8 cellular contexts compared by ENCODE assay signal in genomic region chr2:70767094-70767698, GRCh38. TPM values are rescaled to one million over a fixed set of nuclear protein-coding genes. Genes with fewer than 3 reads are reported as not detected.
DNase-seq lines count a peak whose midpoint lies in the region; ATAC-seq and TF ChIP-seq lines count a peak whose summit lies in the region.

No MANE protein-coding gene starts in this region.

- TF ChIP-seq POLR2A in spleen (IDR thresholded peaks at IDR 0.05): no peak

- H3K9me3 ChIP-seq in CD8-positive, alpha-beta T cell (ENCODE audit: low read length): no peaks in the 10 kb centered on the region
- no peaks in the 10 kb centered on the region for H3K9me3 ChIP-seq in right atrium auricular region
- no peaks in the 10 kb centered on the region for H3K9me3 ChIP-seq in spleen

- peak overlapping the region; percentile 84 for H3K4me3 Mint-ChIP-seq in CD8-positive, alpha-beta T cell

- H3K9me3 Mint-ChIP-seq in CD8-positive, alpha-beta T cell: no peaks in the 10 kb centered on the region

- no peaks in the 10 kb centered on the region for H3K36me3 Mint-ChIP-seq in CD8-positive, alpha-beta T cell

- H3K4me1 Mint-ChIP-seq in CD8-positive, alpha-beta T cell (ENCODE audit: low read depth): peaks cover 14% of the 10 kb centered on the region

- CTCF ChIA-PET in CD8-positive, alpha-beta T cell (lab: Charles Lee): interaction anchor here (0.8 to 1.6 kb wide), 8 partner anchors 8 to 112 kb away, joined by 3 to 7 read pairs (median 4); no protein-coding TSS in a partner anchor

- peaks cover 9% of the 10 kb centered on the region for H3K4me1 ChIP-seq in CD8-positive, alpha-beta T cell (ENCODE audit: insufficient read depth, low read length)
- H3K4me1 ChIP-seq in right atrium auricular region (peaks cover 0 to 13% of the 10 kb centered on the region in 2 donors), spleen (peaks cover 9 to 20% (median 17%) of the 10 kb centered on the region in 6 donors)

- peak overlapping the region; percentile 63 for H3K4me3 ChIP-seq in CD8-positive, alpha-beta T cell (ENCODE audit: low read depth, low read length)
- peak overlapping the region; percentile 47 for H3K4me3 ChIP-seq in Jurkat, Clone E6-1 (ENCODE audit: low read length)
- H3K4me3 ChIP-seq in right atrium auricular region: peak overlapping the region; percentile 24 to 55
- peak overlapping the region; percentile 41 to 80 (median 48) for H3K4me3 ChIP-seq in spleen

- H3K27ac ChIP-seq in CD8-positive, alpha-beta T cell (ENCODE audit: low read depth, low read length): no peak overlapping the region
- H3K27ac ChIP-seq in right atrium auricular region: no peak overlapping the region
- H3K27ac ChIP-seq in spleen: peak overlapping the region in 4 of 8 donors; percentile 37 to 74 (median 54)

- H3K27me3 Mint-ChIP-seq in CD8-positive, alpha-beta T cell (ENCODE audit: low read depth): peaks cover 28% of the 10 kb centered on the region

- no peaks in the 10 kb centered on the region for H3K27me3 ChIP-seq in CD8-positive, alpha-beta T cell (ENCODE audit: insufficient read depth, low read length)
- H3K27me3 ChIP-seq in right atrium auricular region: peaks cover 3 to 11% of the 10 kb centered on the region in 2 donors
- peaks cover 0 to 85% (median 38%) of the 10 kb centered on the region in 7 donors for H3K27me3 ChIP-seq in spleen (replicated peaks in 1 of 7)

- H3K36me3 ChIP-seq in CD8-positive, alpha-beta T cell (ENCODE audit: insufficient read depth, low read length): no peaks in the 10 kb centered on the region
- H3K36me3 ChIP-seq in right atrium auricular region (no peaks in the 10 kb centered on the region), spleen (no peaks in the 10 kb centered on the region)

- WGBS in spleen, 5 donors: 1 to 2% (median 1%) methylated on average over 25 to 51 of the region's 51 CpGs

- DNase-seq in CD8-positive, alpha-beta T cell: peak in 2 of 7 experiments; percentile 14 to 49
- DNase-seq in Jurkat, Clone E6-1 (ENCODE audit: low read depth, low spot score): no peak
- DNase-seq in activated CD8-positive, alpha-beta memory T cell treated with anti-CD3 and anti-CD28 coated beads for 24 hours: peak; percentile 68
- DNase-seq in right atrium auricular region (ENCODE audit: low spot score): no peak
- peak; percentile 80 for DNase-seq in spleen
- no peak for DNase-seq in NK-92 (lab: John Stamatoyannopoulos, UW; ENCODE audit: unreplicated experiment)

- intact Hi-C loops in CD8-positive, alpha-beta T cell (cut with DNase I, micrococcal nuclease): loop anchor here in 1 of 2 experiments (5.0 kb wide), 1 partner anchor 110 kb away; no protein-coding TSS in a partner anchor
- intact Hi-C loops in spleen (cut with DNase I; ENCODE audit: low total_unique reads): no loop called here

- ATAC-seq in CD8-positive, alpha-beta T cell: peak; percentile 33
- ATAC-seq in GM21786 (IDR thresholded peaks at IDR 0.05; ENCODE audit: unreplicated experiment) (no peak), HG03039 (IDR thresholded peaks at IDR 0.05; ENCODE audit: unreplicated experiment) (no peak)

- no peak for TF ChIP-seq CTCF in CD8-positive, alpha-beta T cell (IDR thresholded peaks at IDR 0.05)
- TF ChIP-seq CTCF in right atrium auricular region (IDR thresholded peaks at IDR 0.05): no peak
- no peak for TF ChIP-seq CTCF in spleen (IDR thresholded peaks at IDR 0.05 in 8 of 11, conservative IDR thresholded peaks at IDR 0.05 in 3 of 11)

- POLR2A ChIA-PET in CD8-positive, alpha-beta T cell (lab: Charles Lee): no interaction called here

- no peak overlapping the region for H3K27ac Mint-ChIP-seq in CD8-positive, alpha-beta T cell

RNA-seq across cellular contexts. Expression of gene ADD2, which starts 0.8 kb away (rescaled TPM):
- 1 to 10 TPM; 2.5 to 3.0 TPM for total RNA-seq in CD8-positive, alpha-beta T cell
- polyA plus RNA-seq in Jurkat, Clone E6-1 (2012; ENCODE audit: insufficient read depth, insufficient read length): 36.1 TPM
- total RNA-seq in right atrium auricular region (1 to 10 TPM; 1.1 to 1.4 TPM), spleen (1 to 10 TPM; 3.3 to 7.1 (median 4.2) TPM)
- 1 to 10 TPM in 1 of 3 donors, under 1 TPM in 2; 0.47 to 1.8 (median 0.50) TPM for polyA plus RNA-seq in spleen

RNA-seq across cellular contexts. Expression of gene FIGLA, which starts 23.2 kb away (rescaled TPM):
- total RNA-seq in CD8-positive, alpha-beta T cell: not detected
- not detected for polyA plus RNA-seq in Jurkat, Clone E6-1 (2012; ENCODE audit: insufficient read depth, insufficient read length)
- total RNA-seq in right atrium auricular region (not detected), spleen (not detected)
- polyA plus RNA-seq in spleen: under 1 TPM in 2 of 3 donors, not detected in 1; 0.14 to 0.39 TPM

RNA-seq across cellular contexts. Expression of gene CLEC4F, which starts 53.2 kb away (rescaled TPM):
- not detected for total RNA-seq in CD8-positive, alpha-beta T cell
- not detected for polyA plus RNA-seq in Jurkat, Clone E6-1 (2012; ENCODE audit: insufficient read depth, insufficient read length)
- total RNA-seq in right atrium auricular region (under 1 TPM in 1 of 2 donors, not detected in 1; 0.16 TPM), spleen (1 to 10 TPM in 5 of 7 donors, under 1 TPM in 1, not detected in 1; 0.64 to 4.8 (median 2.8) TPM)
- 1 to 10 TPM; 1.4 to 3.3 (median 2.0) TPM for polyA plus RNA-seq in spleen

Comparison
In these comparisons a context has a peak if more than half of its experiments do, and no peak if none do; other contexts are left out.
1. DNase-seq: peak in activated CD8-positive, alpha-beta memory T cell treated with anti-CD3 and anti-CD28 coated beads for 24 hours (single experiment) and spleen (single experiment); none in Jurkat, Clone E6-1 (single experiment), right atrium auricular region (single experiment) and NK-92 (single experiment).
2. Peak in every context shown above with its lines, with median percentiles within 50 percentile points of each other: H3K4me3 ChIP-seq.